8 cellular contexts compared by ENCODE assay signal in genomic region chr21:38984982-38985422, GRCh38.
DNase-seq lines count a peak whose midpoint lies in the region; ATAC-seq and TF ChIP-seq lines count a peak whose summit lies in the region.

No MANE protein-coding gene starts in this region.

- H3K4me1 Mint-ChIP-seq in activated CD4-positive, alpha-beta T cell treated with anti-CD3 and anti-CD28 coated beads, Interleukin-2, amount 10 ng/mL, durations not matched to agents 24 days and 14 days: peaks cover 47% of the 10 kb centered on the region
- H3K4me1 Mint-ChIP-seq in activated CD8-positive, alpha-beta T cell treated with anti-CD3 and anti-CD28 coated beads for 36 hours (ENCODE audit: low read depth): peaks cover 40% of the 10 kb centered on the region
- H3K4me1 Mint-ChIP-seq in type B pancreatic cell (ENCODE audit: unreplicated experiment): peaks cover 74% of the 10 kb centered on the region

- intact Hi-C loops in activated CD4-positive, alpha-beta T cell treated with anti-CD3 and anti-CD28 coated beads, Interleukin-2, amount 10 ng/mL, durations not matched to agents 24 days and 14 days (cut with micrococcal nuclease): loop anchor here (1.0 to 10.0 kb wide), 6 partner anchors 15 to 218 kb away; no protein-coding TSS in a partner anchor
- intact Hi-C loops in activated CD8-positive, alpha-beta T cell treated with anti-CD3 and anti-CD28 coated beads for 36 hours (cut with micrococcal nuclease): no loop called here

- no peak for TF ChIP-seq CTCF in activated CD8-positive, alpha-beta T cell treated with anti-CD3 and anti-CD28 coated beads for 36 hours (IDR thresholded peaks at IDR 0.05)
- TF ChIP-seq CTCF in type B pancreatic cell (conservative IDR thresholded peaks at IDR 0.05): no peak

- DNase-seq in activated CD4-positive, alpha-beta T cell treated with anti-CD3 and anti-CD28 coated beads, Interleukin-2, amount 10 ng/mL, durations not matched to agents 24 days and 14 days: peak; percentile 78
- DNase-seq in activated CD4-positive, alpha-beta T cell treated with anti-CD3 and anti-CD28 coated beads for 4 hours: no peak
- DNase-seq in activated CD8-positive, alpha-beta T cell treated with anti-CD3 and anti-CD28 coated beads for 36 hours: peak; percentile 57
- DNase-seq in hepatic stellate cell (ENCODE audit: low spot score) (peak; percentile 76), type B pancreatic cell (ENCODE audit: extremely low spot score, unreplicated experiment) (no peak), NK-92 (lab: John Stamatoyannopoulos, UW; ENCODE audit: unreplicated experiment) (no peak), NCI-H345 treated with DMSO at 0.1 percent for 48 hours (lab: John Stamatoyannopoulos, UW; ENCODE audit: unreplicated experiment) (no peak)

- peaks cover 4% of the 10 kb centered on the region for H3K27me3 Mint-ChIP-seq in activated CD4-positive, alpha-beta T cell treated with anti-CD3 and anti-CD28 coated beads, Interleukin-2, amount 10 ng/mL, durations not matched to agents 24 days and 14 days
- H3K27me3 Mint-ChIP-seq in activated CD8-positive, alpha-beta T cell treated with anti-CD3 and anti-CD28 coated beads for 36 hours: peaks cover 59% of the 10 kb centered on the region
- peaks cover 39% of the 10 kb centered on the region for H3K27me3 Mint-ChIP-seq in type B pancreatic cell

- peaks cover 4% of the 10 kb centered on the region for H3K36me3 Mint-ChIP-seq in activated CD4-positive, alpha-beta T cell treated with anti-CD3 and anti-CD28 coated beads, Interleukin-2, amount 10 ng/mL, durations not matched to agents 24 days and 14 days (ENCODE audit: low read depth)
- no peaks in the 10 kb centered on the region for H3K36me3 Mint-ChIP-seq in activated CD8-positive, alpha-beta T cell treated with anti-CD3 and anti-CD28 coated beads for 36 hours (ENCODE audit: low read depth)
- H3K36me3 Mint-ChIP-seq in type B pancreatic cell: no peaks in the 10 kb centered on the region

- peaks cover 8% of the 10 kb centered on the region for H3K9me3 Mint-ChIP-seq in activated CD4-positive, alpha-beta T cell treated with anti-CD3 and anti-CD28 coated beads, Interleukin-2, amount 10 ng/mL, durations not matched to agents 24 days and 14 days
- peaks cover 4% of the 10 kb centered on the region for H3K9me3 Mint-ChIP-seq in activated CD8-positive, alpha-beta T cell treated with anti-CD3 and anti-CD28 coated beads for 36 hours
- peaks cover 5% of the 10 kb centered on the region for H3K9me3 Mint-ChIP-seq in type B pancreatic cell

- H3K4me3 Mint-ChIP-seq in activated CD4-positive, alpha-beta T cell treated with anti-CD3 and anti-CD28 coated beads, Interleukin-2, amount 10 ng/mL, durations not matched to agents 24 days and 14 days: peak overlapping the region; percentile 69
- H3K4me3 Mint-ChIP-seq in activated CD8-positive, alpha-beta T cell treated with anti-CD3 and anti-CD28 coated beads for 36 hours: peak overlapping the region; percentile 66
- H3K4me3 Mint-ChIP-seq in type B pancreatic cell: peak overlapping the region; percentile 66

- peak overlapping the region; percentile 91 for H3K27ac Mint-ChIP-seq in activated CD4-positive, alpha-beta T cell treated with anti-CD3 and anti-CD28 coated beads, Interleukin-2, amount 10 ng/mL, durations not matched to agents 24 days and 14 days
- peak overlapping the region; percentile 91 for H3K27ac Mint-ChIP-seq in activated CD8-positive, alpha-beta T cell treated with anti-CD3 and anti-CD28 coated beads for 36 hours
- peak overlapping the region; percentile 2 for H3K27ac Mint-ChIP-seq in type B pancreatic cell

- POLR2A ChIA-PET in activated CD8-positive, alpha-beta T cell treated with anti-CD3 and anti-CD28 coated beads for 36 hours (lab: Charles Lee): no interaction called here

- peak; percentile 52 for ATAC-seq in activated CD8-positive, alpha-beta T cell treated with anti-CD3 and anti-CD28 coated beads for 36 hours
- ATAC-seq in GM21390 (IDR thresholded peaks at IDR 0.05; ENCODE audit: unreplicated experiment): no peak

- CTCF ChIA-PET in activated CD8-positive, alpha-beta T cell treated with anti-CD3 and anti-CD28 coated beads for 36 hours (lab: Charles Lee): no interaction called here

Comparison
In these comparisons a context has a peak if more than half of its experiments do, and no peak if none do; other contexts are left out.
1. DNase-seq: peak in activated CD4-positive, alpha-beta T cell treated with anti-CD3 and anti-CD28 coated beads, Interleukin-2, amount 10 ng/mL, durations not matched to agents 24 days and 14 days (single experiment), activated CD8-positive, alpha-beta T cell treated with anti-CD3 and anti-CD28 coated beads for 36 hours (single experiment) and hepatic stellate cell (single experiment); none in activated CD4-positive, alpha-beta T cell treated with anti-CD3 and anti-CD28 coated beads for 4 hours (0 of 2), type B pancreatic cell (single experiment), NK-92 (single experiment) and NCI-H345 treated with DMSO at 0.1 percent for 48 hours (single experiment).
2. H3K27ac Mint-ChIP-seq: peak in every context shown above with its lines; median percentile 91 in activated CD4-positive, alpha-beta T cell treated with anti-CD3 and anti-CD28 coated beads, Interleukin-2, amount 10 ng/mL, durations not matched to agents 24 days and 14 days; 91 in activated CD8-positive, alpha-beta T cell treated with anti-CD3 and anti-CD28 coated beads for 36 hours; 2 in type B pancreatic cell.
3. Peak in every context shown above with its lines, with median percentiles within 50 percentile points of each other: H3K4me3 Mint-ChIP-seq.